16 cellular contexts compared by ENCODE assay signal in the genomic region with DNA sequence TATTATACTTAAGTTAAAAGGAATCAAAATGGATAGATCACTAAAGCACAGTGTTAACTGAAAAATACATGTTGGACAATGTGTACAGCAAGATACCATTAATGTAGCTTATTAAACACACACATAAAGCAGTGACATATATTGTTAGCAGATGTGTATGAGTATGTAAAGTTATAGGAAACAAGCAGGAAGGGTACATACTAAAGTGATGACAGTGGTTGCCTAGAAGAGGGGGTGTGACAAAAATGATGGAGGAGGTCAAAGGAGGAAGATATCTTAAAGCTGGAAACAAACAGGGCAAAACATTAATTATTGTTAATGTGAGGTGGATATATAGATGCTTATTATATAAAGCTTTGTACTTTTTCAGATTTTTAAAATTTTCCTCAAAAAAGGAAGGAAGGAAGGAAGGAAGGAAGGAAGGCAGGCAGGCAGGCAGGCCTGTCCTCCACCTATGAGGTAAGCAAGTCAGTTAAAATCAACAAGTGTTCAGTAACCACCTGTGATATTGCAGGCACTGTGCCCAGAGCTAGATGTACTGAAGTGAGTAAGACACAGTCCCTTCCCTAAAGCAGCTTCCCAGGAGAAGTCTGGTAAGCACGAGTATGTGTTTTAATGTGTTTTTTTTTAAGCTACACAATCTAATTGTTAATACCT.
A peak's percentile ranks its signal among the peaks of the same experiment; 100 is the strongest.
DNase-seq lines count a peak whose midpoint lies in the region; ATAC-seq and TF ChIP-seq lines count a peak whose summit lies in the region.
"Had no signal": no experiment of that assay in that cellular context is flagged by ENCODE, and none has a peak within 500 bp of the region (broad histone marks: within the 10 kb centered on the region; RNA-seq: fewer than 3 reads in every experiment).

No MANE protein-coding gene starts in this region.

- H4K20me1 ChIP-seq in HCT116 (ENCODE audit: insufficient read depth): no peaks in the 10 kb centered on the region
- H4K20me1 ChIP-seq in PC-3 (ENCODE audit: low read length): 0 out of 2 replicates have a peak, but pooled peaks cover 4% of the 10 kb centered on the region

- no peaks in the 10 kb centered on the region for H3K9me3 ChIP-seq in HCT116 (ENCODE audit: control insufficient read depth in 1 of 2, insufficient read depth in 1 of 2, low read depth in 1 of 2, low read length in 2 of 2)
- no peaks in the 10 kb centered on the region for H3K9me3 ChIP-seq in PC-3 (ENCODE audit: low read length)
- no peaks in the 10 kb centered on the region for H3K9me3 ChIP-seq in vagina
- H3K9me3 ChIP-seq: HAP-1, prostate gland had no signal

- CTCF ChIA-PET in HCT116 (lab: Charles Lee): interaction anchor here (0.9 to 1.5 kb wide), 2 partner anchors 11 to 89 kb away, joined by 3 to 4 read pairs; no protein-coding TSS in a partner anchor
- CTCF ChIA-PET in PC-3 (lab: Charles Lee): interaction anchor here (0.6 to 1.5 kb wide), 2 partner anchors 10 to 19 kb away, joined by 4 read pairs; no protein-coding TSS in a partner anchor
- CTCF ChIA-PET in activated naive CD4-positive, alpha-beta T cell treated with anti-CD3 and anti-CD28 coated beads, Interleukin-2, amount 10 ng/mL, durations not matched to agents 7 days and 5 days (lab: Charles Lee): no interaction called here

- no TSS peak for BruUV-seq in HCT116 (replicated peaks; lab: Mats Ljungman, UMichigan)
- no TSS peak for BruUV-seq in PC-3 (replicated peaks; lab: Mats Ljungman, UMichigan)

- peak; percentile 45 for DNase-seq in A172 (ENCODE audit: low spot score)
- no peak for DNase-seq in HCT116 (ENCODE audit: low read depth, low spot score)
- DNase-seq in PC-3: peak; percentile 97
- DNase-seq in foreskin fibroblast: peak; percentile 46 to 62
- DNase-seq in cerebellum (ENCODE audit: low spot score): no peak
- no peak for DNase-seq in vagina (ENCODE audit: extremely low spot score in 2 of 2)
- no peak for DNase-seq in activated naive CD4-positive, alpha-beta T cell treated with anti-CD3 and anti-CD28 coated beads, Interleukin-2, amount 10 ng/mL, durations not matched to agents 7 days and 5 days
- DNase-seq: activated CD4-positive, alpha-beta T cell treated with anti-CD3 and anti-CD28 coated beads for 4 hours; activated T-cell treated with anti-CD3 and anti-CD28 coated beads, Interleukin-2, amount 50 U/mL, for 72 hours; aorta; midbrain; OCI-M1 had no signal

- H3K79me2 ChIP-seq in HCT116 (ENCODE audit: insufficient read depth, low read length): no peaks in the 10 kb centered on the region
- no peaks in the 10 kb centered on the region for H3K79me2 ChIP-seq in PC-3 (ENCODE audit: low read length)

- intact Hi-C loops in HCT116 (cut with micrococcal nuclease): no loop called here
- intact Hi-C loops in PC-3 (cut with micrococcal nuclease): loop anchor here (10.0 kb wide), 1 partner anchor 740 kb away; no protein-coding TSS in a partner anchor
- intact Hi-C loops in vagina (cut with DNase I): loop anchor here (10.0 kb wide), 1 partner anchor 710 kb away; no protein-coding TSS in a partner anchor

- peaks cover 8% of the 10 kb centered on the region for H3F3A ChIP-seq in PC-3 (ENCODE audit: low read length, unreplicated experiment)

- H3K4me2 ChIP-seq in HCT116 (ENCODE audit: low read length) (no peak overlapping the region), PC-3 (ENCODE audit: low read length) (no peak overlapping the region)

- TF ChIP-seq POLR2A in HCT116 (IDR thresholded peaks at IDR 0.05; ENCODE audit: borderline replicate concordance, extremely low read depth, insufficient read depth, insufficient read length): no peak
- no peak for TF ChIP-seq POLR2A in vagina (IDR thresholded peaks at IDR 0.05)

- H3K4me1 ChIP-seq in HCT116 (ENCODE audit: control insufficient read depth in 1 of 2, insufficient read depth in 2 of 2, low read length in 2 of 2) (peaks cover 13 to 19% of the 10 kb centered on the region in 2 experiments; a peak in 3 of 4 replicates), PC-3 (ENCODE audit: insufficient read depth, low read length) (peaks cover 9% of the 10 kb centered on the region), vagina (no peaks in the 10 kb centered on the region)
- H3K4me1 ChIP-seq: prostate gland had no signal

- no peaks in the 10 kb centered on the region for H3K27me3 ChIP-seq in HCT116 (ENCODE audit: insufficient read depth, low read length)
- H3K27me3 ChIP-seq in PC-3 (ENCODE audit: low read length): no peaks in the 10 kb centered on the region
- no peaks in the 10 kb centered on the region for H3K27me3 ChIP-seq in vagina

- ATAC-seq in HCT116: no peak
- ATAC-seq in PC-3: peak; percentile 99
- no peak for ATAC-seq in HG03521 (IDR thresholded peaks at IDR 0.05; ENCODE audit: unreplicated experiment)
- ATAC-seq: activated T-cell treated with anti-CD3 and anti-CD28 coated beads, Interleukin-2, amount 50 U/mL, for 72 hours; stimulated activated effector memory CD8-positive, alpha-beta T cell treated with anti-CD3 and anti-CD28 coated beads, Interleukin-12 subunit alpha, Interleukin-12 subunit beta, amount 100 ng/mL, for 72 hours had no signal

- H3K36me3 Mint-ChIP-seq in activated naive CD4-positive, alpha-beta T cell treated with anti-CD3 and anti-CD28 coated beads, Interleukin-2, amount 10 ng/mL, durations not matched to agents 7 days and 5 days: no peaks in the 10 kb centered on the region
- H3K36me3 Mint-ChIP-seq: stimulated activated effector memory CD8-positive, alpha-beta T cell treated with anti-CD3 and anti-CD28 coated beads, Interleukin-12 subunit alpha, Interleukin-12 subunit beta, amount 100 ng/mL, for 72 hours had no signal

- H3K4me1 Mint-ChIP-seq in activated naive CD4-positive, alpha-beta T cell treated with anti-CD3 and anti-CD28 coated beads, Interleukin-2, amount 10 ng/mL, durations not matched to agents 7 days and 5 days: no peaks in the 10 kb centered on the region
- H3K4me1 Mint-ChIP-seq: stimulated activated effector memory CD8-positive, alpha-beta T cell treated with anti-CD3 and anti-CD28 coated beads, Interleukin-12 subunit alpha, Interleukin-12 subunit beta, amount 100 ng/mL, for 72 hours had no signal

- H3K4me3 ChIP-seq in HCT116 (replicated peaks in 1 of 2; ENCODE audit: low read depth in 1 of 2, low read length in 2 of 2): no peak overlapping the region
- H3K4me3 ChIP-seq in PC-3 (ENCODE audit: low read length): no peak overlapping the region
- H3K4me3 ChIP-seq in foreskin fibroblast (ENCODE audit: low read depth in 1 of 2, low read length in 2 of 2): no peak overlapping the region
- no peak overlapping the region for H3K4me3 ChIP-seq in vagina
- H3K4me3 ChIP-seq: HAP-1, prostate gland had no signal

- no peak overlapping the region for H3K4me3 Mint-ChIP-seq in activated naive CD4-positive, alpha-beta T cell treated with anti-CD3 and anti-CD28 coated beads, Interleukin-2, amount 10 ng/mL, durations not matched to agents 7 days and 5 days
- H3K4me3 Mint-ChIP-seq: activated T-cell treated with anti-CD3 and anti-CD28 coated beads, Interleukin-2, amount 50 U/mL, for 72 hours; stimulated activated effector memory CD8-positive, alpha-beta T cell treated with anti-CD3 and anti-CD28 coated beads, Interleukin-12 subunit alpha, Interleukin-12 subunit beta, amount 100 ng/mL, for 72 hours had no signal

- H3K27ac ChIP-seq in HCT116 (ENCODE audit: low read depth, low read length) (no peak overlapping the region), PC-3 (ENCODE audit: low read length) (no peak overlapping the region), vagina (no peak overlapping the region)
- H3K27ac ChIP-seq: prostate gland had no signal

- TF ChIP-seq RAD21 in HCT116 (IDR thresholded peaks at IDR 0.05; ENCODE audit: low read depth): no peak

- POLR2A ChIA-PET in HCT116 (lab: Charles Lee): interaction anchor here (2.3 kb wide), 1 partner anchor 15 kb away, joined by 13 read pairs; no protein-coding TSS in a partner anchor
- POLR2A ChIA-PET in PC-3 (lab: Charles Lee; ENCODE audit: unreplicated experiment): interaction anchor here (0.6 to 0.7 kb wide), 2 partner anchors 34 to 275 kb away, joined by 3 to 4 read pairs; no protein-coding TSS in a partner anchor

- H3K9ac ChIP-seq in HCT116 (ENCODE audit: low read length) (no peak overlapping the region), PC-3 (ENCODE audit: low read length) (no peak overlapping the region)

- RAD21 ChIA-PET in HCT116 (lab: Charles Lee; ENCODE audit: low non-redundant PET in 1 of 2, low total read pairs in 2 of 2, uncharacterized antibody in 2 of 2, unreplicated experiment in 2 of 2): no interaction called here

- TF ChIP-seq CTCF in HCT116 (IDR thresholded peaks at IDR 0.05 in 2 of 3, conservative IDR thresholded peaks at IDR 0.05 in 1 of 3; ENCODE audit: borderline replicate concordance in 1 of 3, insufficient read depth in 1 of 3, low read depth in 2 of 3, low read length in 2 of 3) (no peak), PC-3 (conservative IDR thresholded peaks at IDR 0.05; ENCODE audit: low read depth, low read length) (no peak), foreskin fibroblast (IDR thresholded peaks at IDR 0.05; ENCODE audit: low read depth, low read length) (no peak), vagina (IDR thresholded peaks at IDR 0.05) (no peak)

- no peaks in the 10 kb centered on the region for H3K9me2 ChIP-seq in HCT116 (ENCODE audit: insufficient read depth)
- no peaks in the 10 kb centered on the region for H3K9me2 ChIP-seq in PC-3 (replicated peaks; ENCODE audit: low read length)

- H3K36me3 ChIP-seq in HCT116 (ENCODE audit: control insufficient read depth in 1 of 2, insufficient read depth in 2 of 2, low read length in 2 of 2) (no peaks in the 10 kb centered on the region), PC-3 (ENCODE audit: low read depth, low read length) (peaks cover 21% of the 10 kb centered on the region), vagina (no peaks in the 10 kb centered on the region)
- H3K36me3 ChIP-seq: HAP-1, prostate gland had no signal

- no peak overlapping the region for H3K27ac Mint-ChIP-seq in activated naive CD4-positive, alpha-beta T cell treated with anti-CD3 and anti-CD28 coated beads, Interleukin-2, amount 10 ng/mL, durations not matched to agents 7 days and 5 days
- H3K27ac Mint-ChIP-seq: activated T-cell treated with anti-CD3 and anti-CD28 coated beads, Interleukin-2, amount 50 U/mL, for 72 hours; stimulated activated effector memory CD8-positive, alpha-beta T cell treated with anti-CD3 and anti-CD28 coated beads, Interleukin-12 subunit alpha, Interleukin-12 subunit beta, amount 100 ng/mL, for 72 hours had no signal

- no peaks in the 10 kb centered on the region for H3K27me3 Mint-ChIP-seq in activated naive CD4-positive, alpha-beta T cell treated with anti-CD3 and anti-CD28 coated beads, Interleukin-2, amount 10 ng/mL, durations not matched to agents 7 days and 5 days

- H2AFZ ChIP-seq in HCT116 (ENCODE audit: low read depth, low read length, poor library complexity, severe bottlenecking) (peak overlapping the region; percentile 70), PC-3 (ENCODE audit: low read length) (no peak overlapping the region)

- no peaks in the 10 kb centered on the region for H3K9me3 Mint-ChIP-seq in activated naive CD4-positive, alpha-beta T cell treated with anti-CD3 and anti-CD28 coated beads, Interleukin-2, amount 10 ng/mL, durations not matched to agents 7 days and 5 days
- H3K9me3 Mint-ChIP-seq: activated T-cell treated with anti-CD3 and anti-CD28 coated beads, Interleukin-2, amount 50 U/mL, for 72 hours had no signal

TF ChIP-seq in HCT116, 20 proteins besides CTCF, POLR2A, EP300 and RAD21 (continues in another document):
- no peak for TF ChIP-seq JUND (IDR thresholded peaks at IDR 0.05)
- TF ChIP-seq EGR1 (IDR thresholded peaks at IDR 0.05; ENCODE audit: low read depth): no peak
- no peak for TF ChIP-seq FOSL1 (IDR thresholded peaks at IDR 0.05; ENCODE audit: low read depth)

Comparison
In these comparisons a context has a peak if more than half of its experiments do, and no peak if none do; other contexts are left out.
1. DNase-seq: peak in A172 (single experiment), PC-3 (single experiment) and foreskin fibroblast (2 of 2); none in HCT116 (single experiment), cerebellum (single experiment), vagina (0 of 2) and activated naive CD4-positive, alpha-beta T cell treated with anti-CD3 and anti-CD28 coated beads, Interleukin-2, amount 10 ng/mL, durations not matched to agents 7 days and 5 days (single experiment).